Comparison of ENCODE assay signal across 27 cellular contexts in the genomic region with DNA sequence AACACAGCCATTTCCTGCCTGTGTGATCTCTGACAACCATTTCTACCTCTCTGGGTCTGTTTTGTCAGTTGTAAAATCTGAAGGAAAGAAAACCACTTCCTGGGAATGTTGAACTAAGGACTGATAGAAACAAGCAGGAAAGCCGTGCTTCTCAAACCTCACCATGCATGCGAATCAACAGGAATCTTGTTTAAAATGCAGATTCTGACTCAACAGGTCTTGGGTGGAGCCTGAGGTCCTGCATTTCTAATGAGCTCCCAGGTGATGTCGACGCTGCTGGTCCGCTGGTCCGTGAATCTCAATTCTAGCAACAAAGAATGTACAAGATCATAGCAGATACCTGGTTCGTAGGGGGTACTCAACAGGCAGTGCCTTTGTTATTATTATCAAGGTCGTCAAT.
"Had no signal": no experiment of that assay in that cellular context is flagged by ENCODE, and none has a peak within 500 bp of the region (broad histone marks: within the 10 kb centered on the region; RNA-seq: fewer than 3 reads in every experiment).

No MANE protein-coding gene starts in this region.

- H3K36me3 Mint-ChIP-seq: activated naive CD8-positive, alpha-beta T cell treated with anti-CD3 and anti-CD28 coated beads, Interleukin-2, amount 10 ng/mL, durations not matched to agents 7 days and 5 days; T-cell had no signal

- H3K27ac Mint-ChIP-seq: activated naive CD8-positive, alpha-beta T cell treated with anti-CD3 and anti-CD28 coated beads, Interleukin-2, amount 10 ng/mL, durations not matched to agents 7 days and 5 days; activated T-cell treated with anti-CD3 and anti-CD28 coated beads, Interleukin-2, amount 50 U/mL, for 24 hours; activated T-helper 17 cell treated with anti-CD3 and anti-CD28 coated beads, Interleukin-2, amount 50 U/mL, for 72 hours; nephron; stimulated activated naive CD8-positive, alpha-beta T cell treated with anti-CD3 and anti-CD28 coated beads, Interleukin-15, Interleukin-2, amounts not matched to agents 100 ng/mL and 50 ng/mL, for 24 hours; T-cell; T-helper 2 cell treated with Interferon-gamma antibody and Interleukin-4, amounts not matched to agents 5 μg/mL and 100 μg/mL, for 36 hours had no signal

- DNase-seq: activated CD4-positive, alpha-beta T cell treated with anti-CD3 and anti-CD28 coated beads, Interleukin-2, amount 50 U/mL, for 4 hours; activated CD4-positive, CD25-positive, alpha-beta regulatory T cell treated with anti-CD3 and anti-CD28 coated beads, Interleukin-2, amount 50 U/mL, for 72 hours; activated CD8-positive, alpha-beta memory T cell treated with anti-CD3 and anti-CD28 coated beads for 24 hours; activated CD8-positive, alpha-beta memory T cell treated with anti-CD3 and anti-CD28 coated beads, Interleukin-2, amount 50 U/mL, for 4 hours; activated naive CD4-positive, alpha-beta T cell treated with Interleukin-2 at 50 U/mL for 16 hours; activated naive CD8-positive, alpha-beta T cell treated with anti-CD3 and anti-CD28 coated beads, Interleukin-2, amount 10 ng/mL, durations not matched to agents 7 days and 5 days; activated T-cell treated with anti-CD3 and anti-CD28 coated beads, Interleukin-2, amount 50 U/mL, for 24 hours; amniotic stem cell; colonic mucosa; dorsolateral prefrontal cortex; esophagus squamous epithelium; gastrocnemius medialis; head of caudate nucleus; kidney glomerular epithelial cell; left ventricle myocardium inferior; midbrain; occipital lobe; right lobe of liver; stimulated activated CD4-positive, alpha-beta T cell treated with anti-CD3 and anti-CD28 coated beads, Interleukin-1b, Interleukin-23, amount 100 ng/mL, for 48 hours; substantia nigra; T-cell; thyroid gland; upper lobe of right lung had no signal

- ATAC-seq: activated T-helper 17 cell treated with anti-CD3 and anti-CD28 coated beads, Interleukin-2, amount 50 U/mL, for 72 hours; gastrocnemius medialis; right lobe of liver; T-cell; upper lobe of right lung had no signal

- H3K4me1 Mint-ChIP-seq: activated naive CD8-positive, alpha-beta T cell treated with anti-CD3 and anti-CD28 coated beads, Interleukin-2, amount 10 ng/mL, durations not matched to agents 7 days and 5 days; activated T-helper 17 cell treated with anti-CD3 and anti-CD28 coated beads, Interleukin-2, amount 50 U/mL, for 72 hours; T-cell had no signal

- H3K27me3 Mint-ChIP-seq: activated naive CD8-positive, alpha-beta T cell treated with anti-CD3 and anti-CD28 coated beads, Interleukin-2, amount 10 ng/mL, durations not matched to agents 7 days and 5 days had no signal

- H3K4me3 Mint-ChIP-seq: activated naive CD8-positive, alpha-beta T cell treated with anti-CD3 and anti-CD28 coated beads, Interleukin-2, amount 10 ng/mL, durations not matched to agents 7 days and 5 days; activated T-cell treated with anti-CD3 and anti-CD28 coated beads, Interleukin-2, amount 50 U/mL, for 24 hours; activated T-helper 17 cell treated with anti-CD3 and anti-CD28 coated beads, Interleukin-2, amount 50 U/mL, for 72 hours; nephron; stimulated activated naive CD8-positive, alpha-beta T cell treated with anti-CD3 and anti-CD28 coated beads, Interleukin-15, Interleukin-2, amounts not matched to agents 100 ng/mL and 50 ng/mL, for 24 hours; T-cell; T-helper 2 cell treated with Interferon-gamma antibody and Interleukin-4, amounts not matched to agents 5 μg/mL and 100 μg/mL, for 36 hours had no signal

- H3K9me3 Mint-ChIP-seq: activated naive CD8-positive, alpha-beta T cell treated with anti-CD3 and anti-CD28 coated beads, Interleukin-2, amount 10 ng/mL, durations not matched to agents 7 days and 5 days; nephron; stimulated activated naive CD8-positive, alpha-beta T cell treated with anti-CD3 and anti-CD28 coated beads, Interleukin-15, Interleukin-2, amounts not matched to agents 100 ng/mL and 50 ng/mL, for 24 hours; T-helper 2 cell treated with Interferon-gamma antibody and Interleukin-4, amounts not matched to agents 5 μg/mL and 100 μg/mL, for 36 hours had no signal
